ENCODE assay signal across 22 cellular contexts in the genomic region with DNA sequence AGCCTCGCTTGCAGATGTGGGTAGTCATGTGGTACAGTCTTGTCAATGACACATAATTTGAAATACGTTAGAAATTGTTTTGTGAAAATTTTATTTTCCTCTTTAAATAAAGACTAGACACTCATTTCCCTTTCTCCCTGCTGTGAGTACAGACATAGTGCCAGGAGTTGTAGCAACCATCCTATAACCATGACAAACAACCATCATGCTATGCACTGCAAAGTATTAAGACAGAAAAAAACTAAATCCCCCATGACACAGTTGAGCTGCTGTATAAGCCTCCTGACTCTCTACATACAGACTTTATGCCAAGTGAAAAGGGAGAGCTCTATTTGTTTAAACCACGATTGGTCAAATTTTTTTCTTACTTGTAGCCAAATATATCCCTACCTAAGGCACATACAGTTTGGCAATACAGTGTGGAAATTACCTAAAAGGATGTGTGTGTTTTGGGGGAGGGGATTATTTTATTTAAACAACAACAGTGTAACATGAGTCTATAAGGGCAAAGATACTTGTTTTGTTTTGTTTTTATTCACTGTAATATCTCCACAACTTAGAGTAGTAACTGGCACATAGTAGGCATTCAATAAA. TPM values are rescaled to one million over a fixed set of nuclear protein-coding genes. Genes with fewer than 3 reads are reported as not detected.
DNase-seq lines count a peak whose midpoint lies in the region; ATAC-seq and TF ChIP-seq lines count a peak whose summit lies in the region.
"Had no signal": no experiment of that assay in that cellular context is flagged by ENCODE, and none has a peak within 500 bp of the region (broad histone marks: within the 10 kb centered on the region; RNA-seq: fewer than 3 reads in every experiment).

No MANE protein-coding gene starts in this region.

- DNase-seq in IMR-90 (no peak), astrocyte of the spinal cord (ENCODE audit: low read depth, low spot score) (peak; percentile 59), lung microvascular endothelial cell (ENCODE audit: low read depth in 2 of 2) (peak; percentile 22 to 59), MV-4-11 (lab: John Stamatoyannopoulos, UW) (no peak)
- DNase-seq: activated CD4-positive, alpha-beta T cell treated with anti-CD3 and anti-CD28 coated beads, Interleukin-2, amount 50 U/mL, for 4 hours; activated gamma-delta T cell treated with Interleukin-2 at 50 U/mL for 16 hours; activated T-cell treated with anti-CD3 and anti-CD28 coated beads for 4 hours; COR-L47; NCI-H146; stimulated activated CD4-positive, alpha-beta T cell treated with anti-CD3 and anti-CD28 coated beads, Interleukin-2, amount 100 ng/mL, for 48 hours; stimulated activated naive CD8-positive, alpha-beta T cell treated with anti-CD3 and anti-CD28 coated beads, Interleukin-15, Interleukin-2, amounts not matched to agents 100 U/mL and 50 U/mL, for 24 hours; transverse colon had no signal

- H2BK20ac ChIP-seq in IMR-90 (ENCODE audit: low read depth, low read length): no peak overlapping the region

- no peak for TF ChIP-seq POLR2A in IMR-90 (IDR thresholded peaks at IDR 0.05; ENCODE audit: low read depth, low read length)

- H3K27me3 ChIP-seq in BLaER1 (no peaks in the 10 kb centered on the region), IMR-90 (ENCODE audit: control insufficient read depth, insufficient read depth, low read length) (no peaks in the 10 kb centered on the region)
- H3K27me3 ChIP-seq: neural progenitor cell, transverse colon had no signal

- H3K27ac ChIP-seq in BLaER1: no peak overlapping the region
- peak overlapping the region; percentile 17; the same call in 1 of the 2 replicates for H3K27ac ChIP-seq in IMR-90 (ENCODE audit: insufficient read depth, low read length)
- H3K27ac ChIP-seq: neural progenitor cell, skin epidermis, transverse colon had no signal

- H2BK120ac ChIP-seq in IMR-90 (ENCODE audit: low read depth, low read length): peak overlapping the region; percentile 3; the same call in 1 of the 2 replicates

- no peak overlapping the region for H2AK9ac ChIP-seq in IMR-90 (replicated peaks; ENCODE audit: low read depth, low read length, poor library complexity)

- H3K4me3 Mint-ChIP-seq in activated T-helper 17 cell treated with anti-CD3 and anti-CD28 coated beads, Interleukin-2, amount 50 U/mL, for 72 hours: no peak overlapping the region
- H3K4me3 Mint-ChIP-seq: B cell; central memory CD8-positive, alpha-beta T cell; neural progenitor cell; WTC11 had no signal

- no peak overlapping the region for H4K8ac ChIP-seq in IMR-90 (ENCODE audit: low read depth in 2 of 2, low read length in 2 of 2)

- dilution Hi-C loops in IMR-90 (cut with HindIII; ENCODE audit: low sequenced_read_pairs, unreplicated experiment): no loop called here

- H3K23ac ChIP-seq in IMR-90 (ENCODE audit: low read depth, low read length): no peak overlapping the region

- no peak overlapping the region for H2AFZ ChIP-seq in IMR-90 (replicated peaks; ENCODE audit: low read length, poor library complexity)
- H2AFZ ChIP-seq: neural progenitor cell had no signal

- TF ChIP-seq CTCF in IMR-90 (conservative IDR thresholded peaks at IDR 0.05; ENCODE audit: low read depth, low read length) (no peak), astrocyte of the spinal cord (IDR thresholded peaks at IDR 0.05; ENCODE audit: low read depth, low read length) (no peak)

- H3K36me3 ChIP-seq in BLaER1 (no peaks in the 10 kb centered on the region), IMR-90 (ENCODE audit: control insufficient read depth, insufficient read depth, low read length) (no peaks in the 10 kb centered on the region)
- H3K36me3 ChIP-seq: neural progenitor cell, transverse colon had no signal

- POLR2A ChIA-PET in IMR-90 (lab: Charles Lee; ENCODE audit: unreplicated experiment): no interaction called here

- H3K36me3 Mint-ChIP-seq in activated T-helper 17 cell treated with anti-CD3 and anti-CD28 coated beads, Interleukin-2, amount 50 U/mL, for 72 hours (ENCODE audit: low read depth): no peaks in the 10 kb centered on the region
- H3K36me3 Mint-ChIP-seq: neural progenitor cell, WTC11 had no signal

- H2BK15ac ChIP-seq in IMR-90 (ENCODE audit: low read depth, low read length): peak overlapping the region; percentile 1; the same call in 1 of the 3 replicates

- no peaks in the 10 kb centered on the region for H3K4me1 Mint-ChIP-seq in activated T-helper 17 cell treated with anti-CD3 and anti-CD28 coated beads, Interleukin-2, amount 50 U/mL, for 72 hours
- H3K4me1 Mint-ChIP-seq: B cell; central memory CD8-positive, alpha-beta T cell had no signal

- H3K4me1 ChIP-seq in BLaER1: peaks cover 28% of the 10 kb centered on the region
- peaks cover 9% of the 10 kb centered on the region for H3K4me1 ChIP-seq in IMR-90 (ENCODE audit: control insufficient read depth, insufficient read depth, low read length)

- no peaks in the 10 kb centered on the region for H3K9me3 Mint-ChIP-seq in activated T-helper 17 cell treated with anti-CD3 and anti-CD28 coated beads, Interleukin-2, amount 50 U/mL, for 72 hours
- H3K9me3 Mint-ChIP-seq: central memory CD8-positive, alpha-beta T cell; neural progenitor cell; WTC11 had no signal

- H3K9me1 ChIP-seq in IMR-90 (ENCODE audit: insufficient read depth, low read length): peaks cover 8% of the 10 kb centered on the region; the same call in 1 of the 2 replicates

- peak overlapping the region; percentile 26 for H3K4me2 ChIP-seq in BLaER1
- H3K4me2 ChIP-seq in IMR-90 (ENCODE audit: low read depth, low read length): no peak overlapping the region
- H3K4me2 ChIP-seq: neural progenitor cell had no signal

- no peak overlapping the region for H2BK5ac ChIP-seq in IMR-90 (ENCODE audit: low read depth, low read length, poor library complexity, severe bottlenecking)

- no CpG with 5 or more reads among the region's 3 CpGs for WGBS in IMR-90 (ENCODE audit: extremely low coverage in 2 of 2, insufficient read length in 1 of 2), 2 experiments

- no peak overlapping the region for H4K91ac ChIP-seq in IMR-90 (ENCODE audit: insufficient read depth, low read depth, low read length)

- H3K9me3 ChIP-seq in BLaER1 (no peaks in the 10 kb centered on the region), IMR-90 (ENCODE audit: control insufficient read depth, insufficient read depth, low read length) (no peaks in the 10 kb centered on the region)
- H3K9me3 ChIP-seq: transverse colon had no signal

- H3K9ac ChIP-seq in BLaER1 (no peak overlapping the region), IMR-90 (ENCODE audit: low read depth, low read length) (no peak overlapping the region)
- H3K9ac ChIP-seq: neural progenitor cell had no signal

- no TSS peak for BruUV-seq in IMR-90 (replicated peaks; lab: Mats Ljungman, UMichigan)

- intact Hi-C loops in IMR-90 (cut with micrococcal nuclease): no loop called here

- H3K4me3 ChIP-seq in BLaER1 (no peak overlapping the region), IMR-90 (ENCODE audit: insufficient read depth, low read depth, low read length) (no peak overlapping the region), astrocyte of the spinal cord (ENCODE audit: low read depth, low read length) (no peak overlapping the region)
- H3K4me3 ChIP-seq: neural progenitor cell, skin epidermis, transverse colon had no signal

- H4K20me1 ChIP-seq in BLaER1 (no peaks in the 10 kb centered on the region), IMR-90 (ENCODE audit: insufficient read depth, low read length) (no peaks in the 10 kb centered on the region)

- H3K79me1 ChIP-seq in IMR-90 (ENCODE audit: low read depth in 1 of 2, low read length in 2 of 2): no peaks in the 10 kb centered on the region

- in situ Hi-C loops in IMR-90 (cut with MboI; ENCODE audit: low sequenced_read_pairs): no loop called here
- in situ Hi-C loops in astrocyte of the spinal cord (cut with HindIII; ENCODE audit: low sequenced_read_pairs): no loop called here

- no peak for TF ChIP-seq RAD21 in IMR-90 (IDR thresholded peaks at IDR 0.05; ENCODE audit: low read length)

- CTCF ChIA-PET in IMR-90 (lab: Yijun Ruan, JAX): interaction anchor here (1.1 kb wide), 1 partner anchor 13 kb away, joined by 4 read pairs; no protein-coding TSS in a partner anchor

- H4K5ac ChIP-seq in IMR-90 (ENCODE audit: low read depth, low read length): peak overlapping the region; percentile 50; the same call in 1 of the 2 replicates

- ATAC-seq in IMR-90 (ENCODE audit: low read depth): no peak
- ATAC-seq in activated T-helper 17 cell treated with anti-CD3 and anti-CD28 coated beads, Interleukin-2, amount 50 U/mL, for 72 hours (replicated peaks): no peak
- no peak for ATAC-seq in HG03135 (IDR thresholded peaks at IDR 0.05; ENCODE audit: unreplicated experiment)
- ATAC-seq: HCT116; stimulated activated naive CD8-positive, alpha-beta T cell treated with anti-CD3 and anti-CD28 coated beads, Interleukin-15, Interleukin-2, amounts not matched to agents 100 U/mL and 50 U/mL, for 24 hours; WTC11 had no signal

- H2AK5ac ChIP-seq in IMR-90 (ENCODE audit: low read depth, low read length): no peak overlapping the region

- H3K56ac ChIP-seq in IMR-90 (ENCODE audit: extremely low read depth, insufficient read depth, low read length): no peak overlapping the region

- H3K27me3 Mint-ChIP-seq in activated T-helper 17 cell treated with anti-CD3 and anti-CD28 coated beads, Interleukin-2, amount 50 U/mL, for 72 hours: peaks cover 9% of the 10 kb centered on the region
- H3K27me3 Mint-ChIP-seq: progenitor cell of endocrine pancreas had no signal

- H3K27ac Mint-ChIP-seq in activated T-helper 17 cell treated with anti-CD3 and anti-CD28 coated beads, Interleukin-2, amount 50 U/mL, for 72 hours: no peak overlapping the region
- H3K27ac Mint-ChIP-seq: B cell, neural progenitor cell, WTC11 had no signal

- H3K14ac ChIP-seq in IMR-90 (replicated peaks; ENCODE audit: low read depth, low read length): no peak overlapping the region

- peak overlapping the region; percentile 46 for H3K18ac ChIP-seq in IMR-90 (ENCODE audit: low read depth, low read length)

- no peak overlapping the region for H3K4ac ChIP-seq in IMR-90 (ENCODE audit: low read depth, low read length)

TF ChIP-seq in IMR-90, 13 proteins besides CTCF, POLR2A, EP300 and RAD21 (continues in another document):
- TF ChIP-seq MXI1 (IDR thresholded peaks at IDR 0.05; ENCODE audit: borderline replicate concordance, low read depth, low read length) (no peak), MAZ (IDR thresholded peaks at IDR 0.05; ENCODE audit: borderline replicate concordance, low read depth, low read length) (no peak), CEBPB (IDR thresholded peaks at IDR 0.05; ENCODE audit: low read depth, low read length) (no peak), SMC3 (IDR thresholded peaks at IDR 0.05; ENCODE audit: low read depth, low read length) (no peak), FOS (IDR thresholded peaks at IDR 0.05; ENCODE audit: low read depth, low read length) (no peak), CHD1 (IDR thresholded peaks at IDR 0.05; ENCODE audit: low read depth, low read length) (no peak), RCOR1 (IDR thresholded peaks at IDR 0.05; ENCODE audit: insufficient replicate concordance, low read length) (no peak)

RNA-seq across cellular contexts. Expression of gene KRR1, which starts 45.0 kb away (rescaled TPM):
- total RNA-seq in IMR-90 (2012; rRNA removed): 31.4 and 40.0 TPM in 2 replicates
- 16.1 and 18.3 TPM in 2 replicates for polyA plus RNA-seq in IMR-90 (2012; rRNA removed)
- 0.74 and 1.2 TPM in 2 replicates for polyA plus RNA-seq in IMR-90 (2012; cell fraction: cytosol; rRNA removed)
- 0.94 and 13.1 TPM in 2 replicates for polyA plus RNA-seq in IMR-90 (2012; cell fraction: nucleus; rRNA removed; ENCODE audit: low replicate concordance)
- total RNA-seq in lung microvascular endothelial cell: 13.1 and 17.7 TPM in 2 replicates
- total RNA-seq in activated T-helper 17 cell treated with anti-CD3 and anti-CD28 coated beads, Interleukin-2, amount 50 U/mL, for 72 hours: 100 to 1,000 TPM; 113 to 151 TPM

Comparison
In these comparisons a context has a peak if more than half of its experiments do, and no peak if none do; other contexts are left out.
1. DNase-seq: peak in astrocyte of the spinal cord (single experiment) and lung microvascular endothelial cell (2 of 2); none in IMR-90 (single experiment) and MV-4-11 (single experiment).